Comparison of ENCODE assay signal across 26 cellular contexts in the genomic region with DNA sequence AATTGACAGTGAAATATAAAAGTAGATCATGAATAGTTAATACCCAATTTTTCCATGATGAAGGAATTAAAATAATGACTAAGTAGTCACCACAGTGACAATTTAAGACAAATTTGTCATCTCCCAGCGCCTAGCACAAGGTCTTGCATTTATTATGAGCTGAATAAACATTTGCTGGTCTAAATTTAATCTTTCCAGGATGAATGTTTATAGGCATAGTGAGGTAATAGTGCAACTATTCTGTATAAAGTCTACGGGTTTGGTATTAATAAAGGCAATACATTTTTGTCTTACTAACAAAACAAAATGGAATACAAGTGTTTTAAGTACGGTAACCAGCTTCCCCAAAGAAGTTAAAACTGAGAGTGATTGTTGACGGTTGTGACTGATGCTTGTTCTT.
"Had no signal": no experiment of that assay in that cellular context is flagged by ENCODE, and none has a peak within 500 bp of the region (broad histone marks: within the 10 kb centered on the region; RNA-seq: fewer than 3 reads in every experiment).

No MANE protein-coding gene starts in this region.

- H3K27ac ChIP-seq: esophagus muscularis mucosa, lower lobe of right lung, prostate gland, right atrium auricular region, stomach, testis, transverse colon, upper lobe of right lung, uterus had no signal

- DNase-seq: effector CD8-positive, alpha-beta T cell; endodermal cell; foreskin melanocyte; glutamatergic neuron; left ventricle myocardium superior; lower lobe of right lung; naive thymus-derived CD8-positive, alpha-beta T cell; nephron progenitor cell; nucleus accumbens; stimulated activated CD4-positive, alpha-beta T cell treated with anti-CD3 and anti-CD28 coated beads, Interleukin-2, amount 100 ng/mL, for 24 hours; stimulated activated CD4-positive, alpha-beta T cell treated with anti-CD3 and anti-CD28 coated beads, Interleukin-4, amount 100 ng/mL, for 24 hours; stimulated activated naive CD4-positive, alpha-beta T cell treated with Interleukin-2 at 50 U/mL for 16 hours; stomach; testis; transverse colon; upper lobe of right lung; uterus had no signal

- H3K4me1 Mint-ChIP-seq: endodermal cell; naive thymus-derived CD8-positive, alpha-beta T cell; nephron progenitor cell; stimulated activated effector memory CD8-positive, alpha-beta T cell treated with anti-CD3 and anti-CD28 coated beads, Interleukin-12 subunit alpha, Interleukin-12 subunit beta, amount 100 ng/mL, for 72 hours had no signal

- H3K27me3 ChIP-seq: esophagus muscularis mucosa, right atrium auricular region, stomach, testis, transverse colon, upper lobe of right lung, uterus had no signal

- H3K9me3 Mint-ChIP-seq: dendritic cell treated with granulocyte-macrophage colony-stimulating factor and Interleukin-4, amounts not matched to agents 40 ng/mL and 50 ng/mL, for 4 days; endodermal cell; naive thymus-derived CD8-positive, alpha-beta T cell; stimulated activated effector memory CD8-positive, alpha-beta T cell treated with anti-CD3 and anti-CD28 coated beads, Interleukin-12 subunit alpha, Interleukin-12 subunit beta, amount 100 ng/mL, for 72 hours had no signal

- H3K4me3 Mint-ChIP-seq: dendritic cell treated with granulocyte-macrophage colony-stimulating factor and Interleukin-4, amounts not matched to agents 40 ng/mL and 50 ng/mL, for 4 days; endodermal cell; naive thymus-derived CD8-positive, alpha-beta T cell; nephron progenitor cell; stimulated activated effector memory CD8-positive, alpha-beta T cell treated with anti-CD3 and anti-CD28 coated beads, Interleukin-12 subunit alpha, Interleukin-12 subunit beta, amount 100 ng/mL, for 72 hours had no signal

- ATAC-seq: left ventricle myocardium superior; lower lobe of right lung; naive thymus-derived CD8-positive, alpha-beta T cell; sciatic nerve; stimulated activated effector memory CD8-positive, alpha-beta T cell treated with anti-CD3 and anti-CD28 coated beads, Interleukin-12 subunit alpha, Interleukin-12 subunit beta, amount 100 ng/mL, for 72 hours; upper lobe of right lung had no signal

- H3K27ac Mint-ChIP-seq: dendritic cell treated with granulocyte-macrophage colony-stimulating factor and Interleukin-4, amounts not matched to agents 40 ng/mL and 50 ng/mL, for 4 days; endodermal cell; naive thymus-derived CD8-positive, alpha-beta T cell; nephron progenitor cell; stimulated activated effector memory CD8-positive, alpha-beta T cell treated with anti-CD3 and anti-CD28 coated beads, Interleukin-12 subunit alpha, Interleukin-12 subunit beta, amount 100 ng/mL, for 72 hours had no signal

- H3K36me3 Mint-ChIP-seq: naive thymus-derived CD8-positive, alpha-beta T cell; stimulated activated effector memory CD8-positive, alpha-beta T cell treated with anti-CD3 and anti-CD28 coated beads, Interleukin-12 subunit alpha, Interleukin-12 subunit beta, amount 100 ng/mL, for 72 hours had no signal

- FAIRE-seq: colon, endothelial cell of umbilical vein, keratinocyte had no signal

- H3K4me3 ChIP-seq: esophagus muscularis mucosa, lower lobe of right lung, prostate gland, right atrium auricular region, stomach, testis, transverse colon, upper lobe of right lung, uterus had no signal

- H3K9me3 ChIP-seq: esophagus muscularis mucosa, lower lobe of right lung, prostate gland, right atrium auricular region, stomach, testis, transverse colon, upper lobe of right lung, uterus had no signal

- H3K4me1 ChIP-seq: lower lobe of right lung, prostate gland, right atrium auricular region, stomach, testis, transverse colon, upper lobe of right lung, uterus had no signal

- H3K27me3 Mint-ChIP-seq: dendritic cell treated with granulocyte-macrophage colony-stimulating factor and Interleukin-4, amounts not matched to agents 40 ng/mL and 50 ng/mL, for 4 days; naive thymus-derived CD8-positive, alpha-beta T cell had no signal

- H3K36me3 ChIP-seq: esophagus muscularis mucosa, lower lobe of right lung, prostate gland, right atrium auricular region, stomach, transverse colon, upper lobe of right lung, uterus had no signal
